Comparison of ENCODE assay signal across 16 cellular contexts in the genomic region with DNA sequence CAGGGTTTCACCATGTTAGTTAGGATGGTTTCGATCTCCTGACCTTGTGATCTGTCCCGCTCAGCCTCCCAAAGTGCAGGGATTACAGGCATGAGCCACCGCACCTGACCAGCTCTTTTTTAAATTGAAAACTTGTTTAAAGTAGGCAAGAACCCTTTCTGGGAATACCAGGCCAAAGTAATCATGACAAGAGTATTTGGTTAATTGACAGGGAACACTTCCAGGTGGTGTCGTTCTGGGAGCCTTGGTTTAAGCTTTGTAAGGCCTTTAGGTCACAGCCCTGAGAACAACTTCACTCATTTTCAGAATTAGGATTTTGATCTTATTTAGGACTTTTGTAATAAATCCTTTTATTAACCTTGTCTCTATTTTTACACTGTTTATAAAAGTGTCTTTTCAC.
DNase-seq lines count a peak whose midpoint lies in the region; ATAC-seq, FAIRE-seq and TF ChIP-seq lines count a peak whose summit lies in the region.
"Had no signal": no experiment of that assay in that cellular context is flagged by ENCODE, and none has a peak within 500 bp of the region (broad histone marks: within the 10 kb centered on the region; RNA-seq: fewer than 3 reads in every experiment).

No MANE protein-coding gene starts in this region.

- H3K27ac Mint-ChIP-seq in activated CD4-positive, alpha-beta memory T cell treated with anti-CD3 and anti-CD28 coated beads, Interleukin-2, amount 10 ng/mL, durations not matched to agents 7 days and 5 days = no peak overlapping the region
- H3K27ac Mint-ChIP-seq: B cell; CD8-positive, alpha-beta T cell had no signal

- no peaks in the 10 kb centered on the region for H3K27me3 ChIP-seq in ascending aorta
- H3K27me3 ChIP-seq in lower lobe of right lung (ENCODE audit: low read depth) = no peaks in the 10 kb centered on the region
- H3K27me3 ChIP-seq in tibial artery = no peaks in the 10 kb centered on the region
- no peaks in the 10 kb centered on the region for H3K27me3 ChIP-seq in aorta (ENCODE audit: control insufficient read depth in 1 of 2, insufficient read depth in 2 of 2, low read length in 1 of 2)
- H3K27me3 ChIP-seq: BLaER1 treated with 17β-estradiol and CSF1 and Interleukin-3, amounts not matched to agents 10 nM and 100 nM had no signal

- no peak for TF ChIP-seq CTCF in ascending aorta (IDR thresholded peaks at IDR 0.05)
- no peak for TF ChIP-seq CTCF in lower lobe of right lung (IDR thresholded peaks at IDR 0.05)
- TF ChIP-seq CTCF in tibial artery (IDR thresholded peaks at IDR 0.05) = no peak

- no peaks in the 10 kb centered on the region for H3K36me3 ChIP-seq in ascending aorta
- no peaks in the 10 kb centered on the region for H3K36me3 ChIP-seq in lower lobe of right lung
- no peaks in the 10 kb centered on the region for H3K36me3 ChIP-seq in tibial artery
- H3K36me3 ChIP-seq in aorta (ENCODE audit: control insufficient read depth in 1 of 2, insufficient read depth in 2 of 2, low read length in 1 of 2) = no peaks in the 10 kb centered on the region
- H3K36me3 ChIP-seq: HAP-1 had no signal

- intact Hi-C loops in ascending aorta (cut with DNase I) (no loop called here), lower lobe of right lung (cut with DNase I) (no loop called here), tibial artery (cut with DNase I; ENCODE audit: low total_unique reads) (no loop called here), aorta (cut with DNase I) (no loop called here)

- no peaks in the 10 kb centered on the region for H3K9me3 ChIP-seq in ascending aorta
- H3K9me3 ChIP-seq in lower lobe of right lung = no peaks in the 10 kb centered on the region
- H3K9me3 ChIP-seq in tibial artery = no peaks in the 10 kb centered on the region
- no peaks in the 10 kb centered on the region for H3K9me3 ChIP-seq in aorta (ENCODE audit: control insufficient read depth, low read length)
- H3K9me3 ChIP-seq: HAP-1 had no signal

- no peak for DNase-seq in GM18507 (ENCODE audit: extremely low spot score, insufficient read length, low read depth)
- DNase-seq in ascending aorta (ENCODE audit: low spot score in 2 of 2) = no peak
- no peak for DNase-seq in lower lobe of right lung
- no peak for DNase-seq in tibial artery
- DNase-seq in stimulated activated CD4-positive, alpha-beta T cell treated with anti-CD3 and anti-CD28 coated beads, Interleukin-4, amount 100 ng/mL, for 4 hours = no peak
- DNase-seq in aorta = no peak
- DNase-seq in activated CD4-positive, alpha-beta memory T cell treated with anti-CD3 and anti-CD28 coated beads, Interleukin-2, amount 10 ng/mL, durations not matched to agents 7 days and 5 days = no peak
- DNase-seq: Calu3; CD8-positive, alpha-beta T cell; DMS79 treated with DMSO at 0.1 percent for 48 hours had no signal

- FAIRE-seq in GM18507 (lab: Jason Lieb, UNC) = peak; percentile 48
- FAIRE-seq: GM12878, GM19239, H1 had no signal

- H3K36me3 Mint-ChIP-seq in activated CD4-positive, alpha-beta memory T cell treated with anti-CD3 and anti-CD28 coated beads, Interleukin-2, amount 10 ng/mL, durations not matched to agents 7 days and 5 days (ENCODE audit: low read depth) = peaks cover 9% of the 10 kb centered on the region
- H3K36me3 Mint-ChIP-seq: CD8-positive, alpha-beta T cell had no signal

- POLR2A ChIA-PET in activated CD4-positive, alpha-beta memory T cell treated with anti-CD3 and anti-CD28 coated beads, Interleukin-2, amount 10 ng/mL, durations not matched to agents 7 days and 5 days (lab: Charles Lee) = no interaction called here

- CTCF ChIA-PET in activated CD4-positive, alpha-beta memory T cell treated with anti-CD3 and anti-CD28 coated beads, Interleukin-2, amount 10 ng/mL, durations not matched to agents 7 days and 5 days (lab: Charles Lee) = no interaction called here

- no peak overlapping the region for H3K4me3 ChIP-seq in ascending aorta
- H3K4me3 ChIP-seq in lower lobe of right lung = no peak overlapping the region
- no peak overlapping the region for H3K4me3 ChIP-seq in tibial artery
- H3K4me3 ChIP-seq in aorta (ENCODE audit: low read length in 2 of 2) = no peak overlapping the region
- H3K4me3 ChIP-seq: BLaER1 treated with 17β-estradiol and CSF1 and Interleukin-3, amounts not matched to agents 10 nM and 100 nM; GM12878; HAP-1 had no signal

- H3K27me3 Mint-ChIP-seq in activated CD4-positive, alpha-beta memory T cell treated with anti-CD3 and anti-CD28 coated beads, Interleukin-2, amount 10 ng/mL, durations not matched to agents 7 days and 5 days = no peaks in the 10 kb centered on the region
- H3K27me3 Mint-ChIP-seq: B cell had no signal

- H3K9me3 Mint-ChIP-seq in activated CD4-positive, alpha-beta memory T cell treated with anti-CD3 and anti-CD28 coated beads, Interleukin-2, amount 10 ng/mL, durations not matched to agents 7 days and 5 days = peaks cover 18% of the 10 kb centered on the region

- no peak overlapping the region for H3K4me3 Mint-ChIP-seq in activated CD4-positive, alpha-beta memory T cell treated with anti-CD3 and anti-CD28 coated beads, Interleukin-2, amount 10 ng/mL, durations not matched to agents 7 days and 5 days
- H3K4me3 Mint-ChIP-seq: B cell; CD8-positive, alpha-beta T cell had no signal

- H3K4me1 Mint-ChIP-seq in activated CD4-positive, alpha-beta memory T cell treated with anti-CD3 and anti-CD28 coated beads, Interleukin-2, amount 10 ng/mL, durations not matched to agents 7 days and 5 days = peaks cover 5% of the 10 kb centered on the region
- H3K4me1 Mint-ChIP-seq: B cell had no signal

- H3K27ac ChIP-seq in ascending aorta (peak overlapping the region; percentile 13 to 50), lower lobe of right lung (peak overlapping the region; percentile 42), tibial artery (peak overlapping the region; percentile 3 to 11), aorta (ENCODE audit: low read depth in 1 of 2, low read length in 2 of 2) (no peak overlapping the region)
- H3K27ac ChIP-seq: BLaER1 treated with 17β-estradiol and CSF1 and Interleukin-3, amounts not matched to agents 10 nM and 100 nM had no signal

- WGBS in aorta, 2 donors = 49 to 57% methylated on average over 4 of the region's 4 CpGs

- H3K4me1 ChIP-seq in ascending aorta = peaks cover 0 to 13% of the 10 kb centered on the region in 2 donors
- no peaks in the 10 kb centered on the region for H3K4me1 ChIP-seq in lower lobe of right lung
- peaks cover 0 to 43% (median 19%) of the 10 kb centered on the region in 4 donors for H3K4me1 ChIP-seq in tibial artery
- H3K4me1 ChIP-seq in aorta (ENCODE audit: control insufficient read depth in 1 of 2, insufficient read depth in 2 of 2, low read length in 2 of 2) = no peaks in the 10 kb centered on the region
- H3K4me1 ChIP-seq: HAP-1 had no signal

- ATAC-seq in lower lobe of right lung (peak in 1 of 2 donors; percentile 62), aorta (ENCODE audit: low FRiP score) (no peak)
- ATAC-seq: CD8-positive, alpha-beta T cell; GM12878 had no signal

Comparison
In these comparisons a context has a peak if more than half of its experiments do, and no peak if none do; other contexts are left out.
1. H3K27ac ChIP-seq: peak in ascending aorta (2 of 2), lower lobe of right lung (single experiment) and tibial artery (2 of 2); none in aorta (0 of 2).